Comparison of ENCODE assay signal across 19 cellular contexts in the genomic region with DNA sequence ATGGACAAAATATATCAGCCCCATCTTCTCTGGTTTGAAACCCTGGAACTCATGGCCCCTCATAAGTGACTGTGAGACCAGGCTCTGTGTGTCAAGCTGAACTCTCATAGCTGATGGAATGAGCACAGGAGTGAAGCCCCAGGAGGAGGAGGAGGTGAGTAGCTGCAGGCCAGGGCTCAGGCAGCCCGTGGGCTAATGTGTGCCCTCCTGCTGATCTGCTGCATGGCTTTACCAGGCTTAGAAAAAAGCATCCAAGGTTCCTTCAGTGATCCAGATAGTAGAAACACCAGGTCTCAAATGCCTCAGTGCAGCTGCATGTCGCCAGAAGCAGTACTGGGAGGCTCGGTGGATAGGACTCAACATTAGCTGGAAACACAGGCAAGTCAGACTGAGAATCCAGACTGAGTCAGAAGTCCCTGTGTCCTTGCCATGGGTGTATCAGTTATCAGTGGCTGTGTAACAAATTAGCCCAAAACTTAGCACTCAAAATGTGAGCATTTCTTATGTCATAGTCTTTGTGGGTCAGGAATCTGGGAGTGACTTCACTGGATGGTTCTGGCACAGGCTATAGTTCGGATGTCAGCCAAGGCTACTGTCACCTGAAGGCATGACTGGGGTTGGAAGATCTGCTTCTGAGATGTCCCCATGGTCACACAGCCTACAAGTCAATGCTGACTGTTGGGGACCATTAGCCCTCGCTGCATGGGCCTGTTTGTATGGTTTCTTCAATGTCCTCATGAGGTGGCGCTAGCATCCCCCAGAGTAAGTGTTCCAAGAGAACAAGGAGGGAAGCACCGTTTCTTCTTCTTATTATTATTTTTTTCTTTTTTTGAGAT.
DNase-seq lines count a peak whose midpoint lies in the region; ATAC-seq and TF ChIP-seq lines count a peak whose summit lies in the region.
"Had no signal": no experiment of that assay in that cellular context is flagged by ENCODE, and none has a peak within 500 bp of the region (broad histone marks: within the 10 kb centered on the region; RNA-seq: fewer than 3 reads in every experiment).

No MANE protein-coding gene starts in this region.

- no peaks in the 10 kb centered on the region for H3K79me1 ChIP-seq in H9 (ENCODE audit: insufficient read depth, low read depth, low read length, poor library complexity, severe bottlenecking)

- H3K4me3 Mint-ChIP-seq in CD14-positive monocyte: no peak overlapping the region
- no peak overlapping the region for H3K4me3 Mint-ChIP-seq in H9
- H3K4me3 Mint-ChIP-seq in neural progenitor cell: peak overlapping the region; percentile 55
- H3K4me3 Mint-ChIP-seq: activated CD8-positive, alpha-beta memory T cell treated with anti-CD3 and anti-CD28 coated beads, Interleukin-2, amount 10 ng/mL, durations not matched to agents 7 days and 5 days; CD4-positive, alpha-beta memory T cell had no signal

- H3T11ph ChIP-seq in H9 (ENCODE audit: low read length): no peak overlapping the region

- H3K4me2 ChIP-seq in H9 (ENCODE audit: insufficient read depth, insufficient read length, low read length) (no peak overlapping the region), neural progenitor cell (no peak overlapping the region), MM.1S (ENCODE audit: low read depth, low read length) (no peak overlapping the region)

- no peaks in the 10 kb centered on the region for H3K4me1 ChIP-seq in H9 (ENCODE audit: insufficient read depth, low read length)
- H3K4me1 ChIP-seq in neural progenitor cell: peaks cover 2% of the 10 kb centered on the region
- no peaks in the 10 kb centered on the region for H3K4me1 ChIP-seq in MM.1S (ENCODE audit: low read length)

- H3K79me2 ChIP-seq in H9 (ENCODE audit: insufficient read depth, low read length) (no peaks in the 10 kb centered on the region), neural progenitor cell (ENCODE audit: low read depth) (no peaks in the 10 kb centered on the region), MM.1S (ENCODE audit: low read length) (no peaks in the 10 kb centered on the region)

- H2AFZ ChIP-seq in H9 (ENCODE audit: low read length) (no peak overlapping the region), neural progenitor cell (replicated peaks) (no peak overlapping the region), MM.1S (ENCODE audit: low read length) (no peak overlapping the region)

- no peak overlapping the region for H3K18ac ChIP-seq in H9 (ENCODE audit: insufficient read length, low read depth, low read length)

- no CpG with 5 or more reads among the region's 7 CpGs for WGBS in H9 (ENCODE audit: extremely low coverage, insufficient read length, low lambda C conversion rate)

- H4K91ac ChIP-seq in H9 (ENCODE audit: insufficient read length, low read depth, low read length): no peak overlapping the region

- H3K9me2 ChIP-seq in MM.1S (replicated peaks; ENCODE audit: insufficient read depth, low read length): no peaks in the 10 kb centered on the region

- H2BK120ac ChIP-seq in H9 (ENCODE audit: low read depth, low read length, poor library complexity, severe bottlenecking): no peak overlapping the region

- H3K9me3 ChIP-seq in H9 (ENCODE audit: control insufficient read depth, low read depth, low read length): no peaks in the 10 kb centered on the region
- H3K9me3 ChIP-seq in neural progenitor cell (ENCODE audit: low read depth): no peaks in the 10 kb centered on the region
- H3K9me3 ChIP-seq in MM.1S (replicated peaks; ENCODE audit: insufficient read depth, low read length): no peaks in the 10 kb centered on the region
- H3K9me3 ChIP-seq: right lobe of liver had no signal

- H2BK5ac ChIP-seq in H9 (ENCODE audit: insufficient read length, low read length): no peak overlapping the region

- H2BK12ac ChIP-seq in H9 (ENCODE audit: insufficient read length, low read depth, low read length): no peak overlapping the region

- no peak overlapping the region for H3K27ac ChIP-seq in H9 (ENCODE audit: insufficient read length, low read depth, low read length)
- peak overlapping the region; percentile 70 for H3K27ac ChIP-seq in brain microvascular endothelial cell
- H3K27ac ChIP-seq in neural progenitor cell: no peak overlapping the region
- no peak overlapping the region for H3K27ac ChIP-seq in MM.1S (ENCODE audit: low read length)
- H3K27ac ChIP-seq: cardiac muscle cell, foreskin keratinocyte, right lobe of liver had no signal

- in situ Hi-C loops in brain microvascular endothelial cell (cut with HindIII; ENCODE audit: low pct_ligation_motif_present, low sequenced_read_pairs): no loop called here

- no peak overlapping the region for H3K23ac ChIP-seq in H9 (ENCODE audit: insufficient read length, low read depth, low read length)

- H4K8ac ChIP-seq in H9 (replicated peaks; ENCODE audit: insufficient read length, low read depth, low read length): no peak overlapping the region

- H2BK20ac ChIP-seq in H9 (ENCODE audit: low read depth, low read length, poor library complexity, severe bottlenecking): no peak overlapping the region

- H2BK15ac ChIP-seq in H9 (ENCODE audit: low read depth, low read length): no peak overlapping the region

- ATAC-seq in GM18519 (IDR thresholded peaks at IDR 0.05; ENCODE audit: low FRiP score, unreplicated experiment): no peak
- ATAC-seq in HG02870 (IDR thresholded peaks at IDR 0.05; ENCODE audit: unreplicated experiment): no peak

- no peak overlapping the region for H3K56ac ChIP-seq in H9 (ENCODE audit: insufficient read length, low read depth, low read length)

- H3F3A ChIP-seq in neural progenitor cell (ENCODE audit: low read depth) (no peaks in the 10 kb centered on the region), MM.1S (ENCODE audit: insufficient read depth, low read length) (no peaks in the 10 kb centered on the region)

- H3K36me3 ChIP-seq in brain microvascular endothelial cell (replicated peaks) (no peaks in the 10 kb centered on the region), neural progenitor cell (no peaks in the 10 kb centered on the region), MM.1S (replicated peaks; ENCODE audit: insufficient read depth, low read length) (no peaks in the 10 kb centered on the region)
- H3K36me3 ChIP-seq: cardiac muscle cell, right lobe of liver had no signal

- H3K27ac Mint-ChIP-seq in CD14-positive monocyte (peak overlapping the region; percentile 90 to 97 (median 92)), H9 (no peak overlapping the region; a peak in 1 of 7 replicates), neural progenitor cell (peak overlapping the region; percentile 57)
- H3K27ac Mint-ChIP-seq: activated CD8-positive, alpha-beta memory T cell treated with anti-CD3 and anti-CD28 coated beads, Interleukin-2, amount 10 ng/mL, durations not matched to agents 7 days and 5 days had no signal

- no peaks in the 10 kb centered on the region for H4K20me1 ChIP-seq in H9 (ENCODE audit: control insufficient read depth, insufficient read depth, insufficient read length)
- no peaks in the 10 kb centered on the region for H4K20me1 ChIP-seq in neural progenitor cell (ENCODE audit: low read depth)
- no peaks in the 10 kb centered on the region for H4K20me1 ChIP-seq in MM.1S (ENCODE audit: insufficient read depth, low read length)

- H3K4me3 ChIP-seq in brain microvascular endothelial cell (ENCODE audit: low read depth, low read length) (no peak overlapping the region), neural progenitor cell (no peak overlapping the region), MM.1S (ENCODE audit: low read length) (no peak overlapping the region)
- H3K4me3 ChIP-seq: cardiac muscle cell, right lobe of liver had no signal

- H3K27me3 ChIP-seq in H9 (ENCODE audit: insufficient read depth, low read length) (no peaks in the 10 kb centered on the region), brain microvascular endothelial cell (replicated peaks) (no peaks in the 10 kb centered on the region), neural progenitor cell (no peaks in the 10 kb centered on the region), MM.1S (replicated peaks; ENCODE audit: insufficient read depth, low read length) (no peaks in the 10 kb centered on the region)
- H3K27me3 ChIP-seq: cardiac muscle cell, foreskin keratinocyte, right lobe of liver had no signal

- H4K5ac ChIP-seq in H9 (ENCODE audit: insufficient read length, low read depth, low read length): no peak overlapping the region

- H3K9ac ChIP-seq in H9 (ENCODE audit: extremely low read depth, insufficient read length, low read length) (no peak overlapping the region), neural progenitor cell (no peak overlapping the region), MM.1S (ENCODE audit: low read length) (no peak overlapping the region)

- TF ChIP-seq CTCF in CD14-positive monocyte (IDR thresholded peaks at IDR 0.05) (no peak), H9 (conservative IDR thresholded peaks at IDR 0.05) (peak; percentile 15; the same call in 1 of the 3 replicates), brain microvascular endothelial cell (IDR thresholded peaks at IDR 0.05; ENCODE audit: low read depth, low read length, missing control alignments) (no peak), neural progenitor cell (IDR thresholded peaks at IDR 0.05) (no peak), MM.1S (IDR thresholded peaks at IDR 0.05; ENCODE audit: low read length) (no peak)

- H3K4ac ChIP-seq in H9 (ENCODE audit: low read depth, low read length): no peak overlapping the region

- H3K14ac ChIP-seq in H9 (ENCODE audit: insufficient read depth, low read length): no peak overlapping the region

- H2AK5ac ChIP-seq in H9 (ENCODE audit: insufficient read length, low read length): no peak overlapping the region

- H3K4me1 Mint-ChIP-seq in CD14-positive monocyte (peaks cover 54% of the 10 kb centered on the region), H9 (0 out of 4 replicates have a peak, but pooled peaks cover 2 to 5% of the 10 kb centered on the region in 2 experiments), neural progenitor cell (peaks cover 31% of the 10 kb centered on the region)

- H3K27me3 Mint-ChIP-seq in CD14-positive monocyte (ENCODE audit: low read depth in 3 of 3): peaks cover 0 to 6% (median 2%) of the 10 kb centered on the region in 3 donors
- peaks cover 7% of the 10 kb centered on the region for H3K27me3 Mint-ChIP-seq in H9 (ENCODE audit: low read depth)
- H3K27me3 Mint-ChIP-seq in neural progenitor cell (ENCODE audit: insufficient read depth, low read depth): peaks cover 4% of the 10 kb centered on the region
- H3K27me3 Mint-ChIP-seq: activated CD8-positive, alpha-beta memory T cell treated with anti-CD3 and anti-CD28 coated beads, Interleukin-2, amount 10 ng/mL, durations not matched to agents 7 days and 5 days; CD4-positive, alpha-beta memory T cell had no signal

- H3K36me3 Mint-ChIP-seq in CD14-positive monocyte (peaks cover 8 to 9% of the 10 kb centered on the region in 2 donors), H9 (ENCODE audit: insufficient read depth in 1 of 3, low read depth in 3 of 3) (peaks cover 0 to 4% (median 2%) of the 10 kb centered on the region in 3 experiments; a peak in 4 of 7 replicates), neural progenitor cell (no peaks in the 10 kb centered on the region)
- H3K36me3 Mint-ChIP-seq: CD4-positive, alpha-beta memory T cell had no signal

- intact Hi-C loops in CD14-positive monocyte (cut with micrococcal nuclease): loop anchor here in 1 of 2 donors (5.0 kb wide), 2 partner anchors 97 to 212 kb away; no protein-coding TSS in a partner anchor

- no peak for DNase-seq in CD14-positive monocyte (ENCODE audit: low spot score)
- no peak for DNase-seq in H9
- no peak for DNase-seq in brain microvascular endothelial cell
- DNase-seq in neural progenitor cell (ENCODE audit: low spot score): no peak
- no peak for DNase-seq in DMS79 treated with DMSO at 0.1 percent for 48 hours (lab: John Stamatoyannopoulos, UW)
- no peak for DNase-seq in MM.1S
- DNase-seq: activated CD4-positive, alpha-beta T cell treated with anti-CD3 and anti-CD28 coated beads for 4 hours; activated CD8-positive, alpha-beta memory T cell treated with anti-CD3 and anti-CD28 coated beads, Interleukin-2, amount 10 ng/mL, durations not matched to agents 7 days and 5 days; NCI-H2171 treated with DMSO at 0.1 percent for 48 hours; NCI-H69; SHP77; stimulated activated CD4-positive, alpha-beta T cell treated with anti-CD3 and anti-CD28 coated beads, Interleukin-1b, Interleukin-23, amount 100 ng/mL, for 48 hours; stimulated activated naive CD4-positive, alpha-beta T cell treated with Interleukin-2 at 50 U/mL for 16 hours had no signal

- H3K23me2 ChIP-seq in H9 (ENCODE audit: insufficient read length, low read depth, low read length, poor library complexity, severe bottlenecking): no peaks in the 10 kb centered on the region

- peaks cover 0 to 10% (median 3%) of the 10 kb centered on the region in 7 donors for H3K9me3 Mint-ChIP-seq in CD14-positive monocyte
- H3K9me3 Mint-ChIP-seq in H9: peaks cover 2 to 3% of the 10 kb centered on the region in 2 experiments; a peak in 3 of 5 replicates
- peaks cover 15% of the 10 kb centered on the region for H3K9me3 Mint-ChIP-seq in neural progenitor cell

Comparison
In these comparisons a context has a peak if more than half of its experiments do, and no peak if none do; other contexts are left out.
1. H3K27ac Mint-ChIP-seq: peak in CD14-positive monocyte (7 of 7) and neural progenitor cell (single experiment); none in H9 (0 of 3).